Comparison of ENCODE assay signal across 8 cellular contexts in the genomic region with DNA sequence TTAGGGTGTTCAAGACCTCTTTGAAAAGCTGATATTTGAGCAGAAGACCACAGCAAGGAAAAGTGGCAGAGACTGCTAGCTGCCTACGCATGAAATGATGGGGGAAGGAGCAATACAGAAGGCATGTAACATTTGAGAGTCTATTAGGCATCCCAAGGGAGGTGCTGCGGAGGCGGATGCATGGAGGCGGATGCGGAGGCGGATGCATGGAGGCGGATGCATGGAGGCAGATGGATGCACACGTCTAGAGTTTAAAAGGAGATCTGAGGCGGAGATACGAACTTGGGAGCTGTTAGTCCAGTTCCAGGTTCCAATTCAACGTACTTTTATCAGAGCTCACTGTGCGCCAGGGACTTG. TPM values are rescaled to one million over a fixed set of nuclear protein-coding genes. Genes with fewer than 3 reads are reported as not detected.
DNase-seq lines count a peak whose midpoint lies in the region; ATAC-seq and TF ChIP-seq lines count a peak whose summit lies in the region.

No MANE protein-coding gene starts in this region.

- dilution Hi-C loops in mammary epithelial cell (cut with HindIII; ENCODE audit: low sequenced_read_pairs), result no loop called here

- peaks cover 18% of the 10 kb centered on the region for H3K4me1 ChIP-seq in mammary epithelial cell (ENCODE audit: insufficient read depth, low read length)

- H4K20me1 ChIP-seq in mammary epithelial cell (ENCODE audit: insufficient read depth, low read length), result no peaks in the 10 kb centered on the region

- in situ Hi-C loops in ACHN (cut with HindIII; ENCODE audit: low pct_ligation_motif_present, low pct_unique_long_range_greater_than_20kb, low sequenced_read_pairs), result no loop called here
- in situ Hi-C loops in mammary epithelial cell (cut with MboI; ENCODE audit: low sequenced_read_pairs in 2 of 2), result loop anchor here in 1 of 2 donors (5.0 kb wide), 1 partner anchor 38 kb away; no protein-coding TSS in a partner anchor

- H3K9ac ChIP-seq in mammary epithelial cell (ENCODE audit: insufficient read depth, low read length), result peak overlapping the region; percentile 76

- peak overlapping the region; percentile 81 for H3K27ac ChIP-seq in mammary epithelial cell (ENCODE audit: insufficient read depth, low read depth, low read length)

- H3K79me2 ChIP-seq in mammary epithelial cell (ENCODE audit: insufficient read depth, low read length), result peaks cover 31% of the 10 kb centered on the region

- DNase-seq in ACHN (peak; percentile 51), HK-2 (ENCODE audit: unreplicated experiment) (peak; percentile 46), RKO (ENCODE audit: low spot score) (peak; percentile 78), mammary epithelial cell (no peak), kidney tubule cell (ENCODE audit: low spot score) (peak; percentile 48)
- DNase-seq in stimulated activated CD4-positive, alpha-beta T cell treated with anti-CD3 and anti-CD28 coated beads, Interleukin-4, amount 100 ng/mL, for 1 hour, result peak; percentile 22

- CTCF ChIA-PET in mammary epithelial cell (lab: Charles Lee; ENCODE audit: low non-redundant PET), result no interaction called here

- TF ChIP-seq CTCF in mammary epithelial cell (conservative IDR thresholded peaks at IDR 0.05 in 1 of 2, IDR thresholded peaks at IDR 0.05 in 1 of 2; ENCODE audit: extremely low read depth in 1 of 2, insufficient read depth in 1 of 2, low read depth in 1 of 2, low read length in 2 of 2), result no peak

- no peaks in the 10 kb centered on the region for H3K27me3 ChIP-seq in mammary epithelial cell (ENCODE audit: insufficient read depth, low read length)

- H3K36me3 ChIP-seq in mammary epithelial cell (ENCODE audit: insufficient read depth, low read length), result peaks cover 5% of the 10 kb centered on the region

- BruUV-seq in mammary epithelial cell (replicated peaks; lab: Mats Ljungman, UMichigan), result TSS peak; percentile 51

- H3K4me3 ChIP-seq in mammary epithelial cell (replicated peaks in 1 of 3; ENCODE audit: insufficient read depth in 1 of 3, low read depth in 2 of 3, low read length in 3 of 3), result peak overlapping the region; percentile 65 to 99 (median 71)

- H3K9me3 ChIP-seq in mammary epithelial cell (replicated peaks; ENCODE audit: insufficient read depth, low read length), result no peaks in the 10 kb centered on the region

- ATAC-seq in GM18502 (IDR thresholded peaks at IDR 0.05; ENCODE audit: poor library complexity, unreplicated experiment) (peak; percentile 13), HG03457 (IDR thresholded peaks at IDR 0.05; ENCODE audit: unreplicated experiment) (no peak)

- H2AFZ ChIP-seq in mammary epithelial cell (ENCODE audit: low read depth, low read length), result peak overlapping the region; percentile 96

- peak overlapping the region; percentile 77 for H3K4me2 ChIP-seq in mammary epithelial cell (ENCODE audit: insufficient read depth, low read depth, low read length)

- WGBS in mammary epithelial cell (ENCODE audit: low coverage, missing lambda C conversion rate), result 1% methylated on average over 11 of the region's 12 CpGs

- intact Hi-C loops in mammary epithelial cell (cut with micrococcal nuclease), result loop anchor here (1.0 to 2.0 kb wide), 4 partner anchors 16 to 274 kb away; a partner anchor contains a TSS

RNA-seq across cellular contexts. Expression of a gene that starts 0.8 kb away (rescaled TPM):
- 10 to 100 TPM; 12.9 to 17.2 TPM for total RNA-seq in mammary epithelial cell
- 7.4 TPM for polyA plus RNA-seq in mammary epithelial cell
- 14.0 TPM for polyA minus RNA-seq in mammary epithelial cell

RNA-seq across cellular contexts. Expression of a gene that starts 15.7 kb away (rescaled TPM):
- total RNA-seq in mammary epithelial cell, result 1 to 10 TPM; 4.2 to 8.9 TPM
- 2.1 TPM for polyA plus RNA-seq in mammary epithelial cell
- 7.3 TPM for polyA minus RNA-seq in mammary epithelial cell
